12 cellular contexts compared by ENCODE assay signal in genomic region chr1:12145616-12146342, GRCh38. TPM values are rescaled to one million over a fixed set of nuclear protein-coding genes. Genes with fewer than 3 reads are reported as not detected.
DNase-seq lines count a peak whose midpoint lies in the region; ATAC-seq and TF ChIP-seq lines count a peak whose summit lies in the region.
"Had no signal": no experiment of that assay in that cellular context is flagged by ENCODE, and none has a peak within 500 bp of the region (broad histone marks: within the 10 kb centered on the region; RNA-seq: fewer than 3 reads in every experiment).

No MANE protein-coding gene starts in this region.

- H3K9me3 Mint-ChIP-seq in activated B cell treated with CpG ODN at 0.5 μM for 24 hours = peaks cover 2% of the 10 kb centered on the region

- peak overlapping the region in 6 of 10 donors; percentile 71 to 93 (median 87) for H3K27ac ChIP-seq in heart right ventricle
- peak overlapping the region; percentile 50 to 95 (median 90) for H3K27ac ChIP-seq in right lobe of liver
- peak overlapping the region; percentile 51 for H3K27ac ChIP-seq in upper lobe of right lung

- POLR2A ChIA-PET in activated B cell treated with CpG ODN at 0.5 μM for 24 hours (lab: Charles Lee) = interaction anchor here (0.7 to 1.0 kb wide), 2 partner anchors 14 to 16 kb away, joined by 3 to 8 read pairs; no protein-coding TSS in a partner anchor

- no peaks in the 10 kb centered on the region for H3K27me3 ChIP-seq in heart right ventricle
- H3K27me3 ChIP-seq in right lobe of liver = no peaks in the 10 kb centered on the region
- H3K27me3 ChIP-seq in upper lobe of right lung = no peaks in the 10 kb centered on the region

- H3K9me3 ChIP-seq in heart right ventricle (peaks cover 0 to 6% (median 0%) of the 10 kb centered on the region in 11 donors), right lobe of liver (no peaks in the 10 kb centered on the region), upper lobe of right lung (no peaks in the 10 kb centered on the region)

- ATAC-seq in heart right ventricle (no peak), left ventricle myocardium superior (no peak), activated B cell treated with CpG ODN at 0.5 μM for 24 hours (ENCODE audit: low read depth) (no peak), right lobe of liver (no peak), upper lobe of right lung (no peak)

- DNase-seq in heart right ventricle = no peak
- no peak for DNase-seq in left ventricle myocardium superior
- DNase-seq in activated B cell treated with CpG ODN at 0.5 μM for 24 hours = no peak
- DNase-seq in right lobe of liver = no peak
- DNase-seq in upper lobe of right lung = no peak
- DNase-seq in ACHN = no peak
- DNase-seq in activated CD8-positive, alpha-beta memory T cell treated with anti-CD3 and anti-CD28 coated beads, Interleukin-2, amount 50 U/mL, for 4 hours = no peak
- DNase-seq in NCI-H524 treated with DMSO at 0.1 percent for 48 hours (lab: John Stamatoyannopoulos, UW) = no peak
- DNase-seq: DMS53, Karpas-422, NCI-H1417 had no signal

- intact Hi-C loops in heart right ventricle (cut with DNase I) = loop anchor here in 1 of 10 donors (5.0 kb wide), 1 partner anchor 37 kb away; no protein-coding TSS in a partner anchor
- intact Hi-C loops in left ventricle myocardium superior (cut with micrococcal nuclease) = no loop called here
- intact Hi-C loops in activated B cell treated with CpG ODN at 0.5 μM for 24 hours (cut with micrococcal nuclease) = no loop called here
- intact Hi-C loops in right lobe of liver (cut with DNase I) = no loop called here
- intact Hi-C loops in upper lobe of right lung (cut with DNase I) = loop anchor here (10.0 kb wide), 1 partner anchor 49 kb away; no protein-coding TSS in a partner anchor

- H3K4me1 ChIP-seq in heart right ventricle = peaks cover 17 to 98% (median 60%) of the 10 kb centered on the region in 9 donors
- peaks cover 0 to 44% (median 13%) of the 10 kb centered on the region in 4 donors for H3K4me1 ChIP-seq in right lobe of liver
- peaks cover 75% of the 10 kb centered on the region for H3K4me1 ChIP-seq in upper lobe of right lung
- H3K4me1 ChIP-seq: parathyroid adenoma had no signal

- no peaks in the 10 kb centered on the region for H3K36me3 Mint-ChIP-seq in activated B cell treated with CpG ODN at 0.5 μM for 24 hours (ENCODE audit: low read depth)

- TF ChIP-seq POLR2A in right lobe of liver (IDR thresholded peaks at IDR 0.05) = no peak

- no peak for TF ChIP-seq CTCF in heart right ventricle (IDR thresholded peaks at IDR 0.05)
- TF ChIP-seq CTCF in activated B cell treated with CpG ODN at 0.5 μM for 24 hours (IDR thresholded peaks at IDR 0.05) = no peak
- no peak for TF ChIP-seq CTCF in right lobe of liver (IDR thresholded peaks at IDR 0.05)
- no peak for TF ChIP-seq CTCF in upper lobe of right lung (IDR thresholded peaks at IDR 0.05)

- WGBS in heart right ventricle, 2 donors = 91 to 95% methylated on average over 12 of the region's 12 CpGs
- 95% methylated on average over 4 of the region's 12 CpGs for WGBS in right lobe of liver (ENCODE audit: insufficient coverage, low coverage, low lambda C conversion rate, missing lambda C conversion rate)

- H3K27ac Mint-ChIP-seq in activated B cell treated with CpG ODN at 0.5 μM for 24 hours = peak overlapping the region; percentile 79

- peaks cover 82% of the 10 kb centered on the region for H3K4me1 Mint-ChIP-seq in activated B cell treated with CpG ODN at 0.5 μM for 24 hours

- H3K4me3 ChIP-seq in heart right ventricle (no peak overlapping the region), right lobe of liver (no peak overlapping the region), upper lobe of right lung (no peak overlapping the region)

- H3K27me3 Mint-ChIP-seq in activated B cell treated with CpG ODN at 0.5 μM for 24 hours = no peaks in the 10 kb centered on the region

- H3K4me3 Mint-ChIP-seq in activated B cell treated with CpG ODN at 0.5 μM for 24 hours = no peak overlapping the region

- in situ Hi-C loops in ACHN (cut with HindIII; ENCODE audit: low pct_ligation_motif_present, low pct_unique_long_range_greater_than_20kb, low sequenced_read_pairs) = no loop called here

- H3K36me3 ChIP-seq in heart right ventricle (no peaks in the 10 kb centered on the region), right lobe of liver (no peaks in the 10 kb centered on the region), upper lobe of right lung (no peaks in the 10 kb centered on the region)

- CTCF ChIA-PET in activated B cell treated with CpG ODN at 0.5 μM for 24 hours (lab: Charles Lee) = interaction anchor here (1.3 kb wide), 1 partner anchor 64 kb away, joined by 3 read pairs; no protein-coding TSS in a partner anchor

RNA-seq across cellular contexts. Expression of gene TNFRSF1B, which starts 21.0 kb away (rescaled TPM):
- total RNA-seq in heart right ventricle (10 to 100 TPM in 8 of 10 donors, 1 to 10 TPM in 2; 8.0 to 55.4 (median 15.7) TPM), left ventricle myocardium superior (13.0 TPM), activated B cell treated with CpG ODN at 0.5 μM for 24 hours (89.0 and 98.6 TPM in 2 replicates), right lobe of liver (10 to 100 TPM; 12.9 to 56.9 (median 26.5) TPM), upper lobe of right lung (62.4 TPM)
- 10 to 100 TPM; 11.9 to 15.3 TPM for polyA plus RNA-seq in heart right ventricle
